ENCODE assay signal across 10 cellular contexts in the genomic region with DNA sequence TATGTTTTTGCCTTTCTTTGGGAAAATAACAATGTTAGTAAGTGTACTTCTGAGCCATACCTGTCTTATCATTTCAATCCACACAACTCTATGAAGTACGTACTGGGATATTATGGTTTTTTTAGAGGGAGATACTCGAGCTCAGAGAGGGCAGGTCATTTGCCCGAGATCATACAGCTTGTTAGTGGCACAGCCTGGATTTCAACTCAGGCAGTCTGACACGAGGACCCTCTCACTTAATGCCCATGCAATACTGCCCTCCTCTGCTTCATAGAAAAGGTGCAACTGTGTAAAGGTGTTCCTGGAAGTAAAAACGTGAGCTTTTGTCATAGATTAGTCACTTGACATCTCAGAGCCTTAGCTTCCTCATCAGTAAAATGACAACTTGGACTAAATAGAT.
DNase-seq lines count a peak whose midpoint lies in the region; ATAC-seq and TF ChIP-seq lines count a peak whose summit lies in the region.
"Had no signal": no experiment of that assay in that cellular context is flagged by ENCODE, and none has a peak within 500 bp of the region (broad histone marks: within the 10 kb centered on the region; RNA-seq: fewer than 3 reads in every experiment).

No MANE protein-coding gene starts in this region.

- H3F3A ChIP-seq in DOHH2 (ENCODE audit: control insufficient read depth, insufficient read depth) = no peaks in the 10 kb centered on the region

- H4K20me1 ChIP-seq in DOHH2 (ENCODE audit: control insufficient read depth, insufficient read depth, low read depth, low read length) (no peaks in the 10 kb centered on the region), OCI-LY7 (ENCODE audit: insufficient read depth, low read length) (no peaks in the 10 kb centered on the region)

- no peak overlapping the region for H3K4me3 ChIP-seq in DOHH2 (ENCODE audit: low read length)
- no peak overlapping the region for H3K4me3 ChIP-seq in OCI-LY7 (ENCODE audit: low read depth, low read length, poor library complexity, severe bottlenecking)
- H3K4me3 ChIP-seq in fibroblast of mammary gland (ENCODE audit: control insufficient read depth, low read depth, low read length) = no peak overlapping the region
- no peak overlapping the region for H3K4me3 ChIP-seq in MG63
- H3K4me3 ChIP-seq: lower lobe of right lung, SK-N-MC had no signal

- H3K9me3 ChIP-seq in DOHH2 (ENCODE audit: control insufficient read depth, insufficient read depth, low read length) (no peaks in the 10 kb centered on the region), OCI-LY7 (ENCODE audit: low read length) (no peaks in the 10 kb centered on the region), MG63 (no peaks in the 10 kb centered on the region)
- H3K9me3 ChIP-seq: lower lobe of right lung had no signal

- peak overlapping the region; percentile 39 for H3K4me3 Mint-ChIP-seq in stimulated activated memory B cell treated with anti-CD40 and anti-IgM and Interleukin-4, amounts not matched to agents 10 μg/mL and 1 μg/mL and 100 μg/mL, for 72 hours

- H3K27ac ChIP-seq in DOHH2 (ENCODE audit: low read depth, low read length) (no peak overlapping the region), OCI-LY7 (ENCODE audit: low read depth, low read length, poor library complexity, severe bottlenecking) (no peak overlapping the region)
- H3K27ac ChIP-seq: lower lobe of right lung, SK-N-MC had no signal

- ATAC-seq in HG03469 (IDR thresholded peaks at IDR 0.05; ENCODE audit: unreplicated experiment) = peak; percentile 39
- peak; percentile 72 for ATAC-seq in stimulated activated memory B cell treated with anti-CD40 and anti-IgM and Interleukin-4, amounts not matched to agents 10 μg/mL and 1 μg/mL and 100 μg/mL, for 72 hours
- ATAC-seq in GM19324 (IDR thresholded peaks at IDR 0.05; ENCODE audit: low FRiP score, unreplicated experiment) = no peak

- H3K27me3 ChIP-seq in DOHH2 (ENCODE audit: control insufficient read depth, low read length) = peaks cover 40% of the 10 kb centered on the region
- peaks cover 17% of the 10 kb centered on the region for H3K27me3 ChIP-seq in MG63

- no peaks in the 10 kb centered on the region for H3K9me2 ChIP-seq in DOHH2 (replicated peaks; ENCODE audit: control insufficient read depth, low read length)
- no peaks in the 10 kb centered on the region for H3K9me2 ChIP-seq in OCI-LY7 (ENCODE audit: insufficient read depth, low read length)

- no TSS peak for BruUV-seq in OCI-LY7 (replicated peaks; lab: Mats Ljungman, UMichigan)

- H2AFZ ChIP-seq in OCI-LY7 (ENCODE audit: low read length) = peak overlapping the region; percentile 17; the same call in 1 of the 2 replicates

- H3K27ac Mint-ChIP-seq in stimulated activated memory B cell treated with anti-CD40 and anti-IgM and Interleukin-4, amounts not matched to agents 10 μg/mL and 1 μg/mL and 100 μg/mL, for 72 hours = peak overlapping the region; percentile 20

- POLR2A ChIA-PET in OCI-LY7 (lab: Charles Lee) = interaction anchor here (0.6 to 2.6 kb wide), 9 partner anchors 10 to 231 kb away, joined by 3 to 13 read pairs (median 6); no protein-coding TSS in a partner anchor

- TF ChIP-seq CTCF in DOHH2 (IDR thresholded peaks at IDR 0.05; ENCODE audit: low read depth, low read length, poor library complexity, severe bottlenecking) (peak; percentile 75), OCI-LY7 (conservative IDR thresholded peaks at IDR 0.05; ENCODE audit: low read length) (peak; percentile 86), fibroblast of mammary gland (conservative IDR thresholded peaks at IDR 0.05; ENCODE audit: control insufficient read depth, insufficient read depth, low read depth, low read length) (peak; percentile 22)

- no peaks in the 10 kb centered on the region for H3K36me3 ChIP-seq in DOHH2 (ENCODE audit: control insufficient read depth, low read length)
- H3K36me3 ChIP-seq in OCI-LY7 (ENCODE audit: insufficient read depth, low read length) = no peaks in the 10 kb centered on the region
- no peaks in the 10 kb centered on the region for H3K36me3 ChIP-seq in MG63
- H3K36me3 ChIP-seq: lower lobe of right lung had no signal

- H3K4me1 Mint-ChIP-seq in stimulated activated memory B cell treated with anti-CD40 and anti-IgM and Interleukin-4, amounts not matched to agents 10 μg/mL and 1 μg/mL and 100 μg/mL, for 72 hours = peaks cover 39% of the 10 kb centered on the region

- intact Hi-C loops in OCI-LY7 (cut with micrococcal nuclease; ENCODE audit: unreplicated experiment) = loop anchor here (1.0 to 5.0 kb wide), 11 partner anchors 44 to 728 kb away; partner anchors contain the start of gene PLXNC1

- H3K4me2 ChIP-seq in DOHH2 (ENCODE audit: low read length) = peak overlapping the region; percentile 15; the same call in 1 of the 2 replicates
- H3K4me2 ChIP-seq in OCI-LY7 (ENCODE audit: low read length) = peak overlapping the region; percentile 24

- H3K36me3 Mint-ChIP-seq in stimulated activated memory B cell treated with anti-CD40 and anti-IgM and Interleukin-4, amounts not matched to agents 10 μg/mL and 1 μg/mL and 100 μg/mL, for 72 hours = peaks cover 9% of the 10 kb centered on the region

- DNase-seq in GM19240 (ENCODE audit: insufficient read length, low spot score) = peak; percentile 55
- peak; percentile 87 for DNase-seq in OCI-LY7 (ENCODE audit: low spot score)
- peak; percentile 19 for DNase-seq in fibroblast of mammary gland (ENCODE audit: low read depth)
- DNase-seq in MG63 = no peak
- DNase-seq: lower lobe of right lung had no signal

- H3K9me3 Mint-ChIP-seq in stimulated activated memory B cell treated with anti-CD40 and anti-IgM and Interleukin-4, amounts not matched to agents 10 μg/mL and 1 μg/mL and 100 μg/mL, for 72 hours = no peaks in the 10 kb centered on the region

- peaks cover 42% of the 10 kb centered on the region for H3K27me3 Mint-ChIP-seq in stimulated activated memory B cell treated with anti-CD40 and anti-IgM and Interleukin-4, amounts not matched to agents 10 μg/mL and 1 μg/mL and 100 μg/mL, for 72 hours

- no peaks in the 10 kb centered on the region for H3K79me2 ChIP-seq in DOHH2 (ENCODE audit: control insufficient read depth, low read length)
- no peaks in the 10 kb centered on the region for H3K79me2 ChIP-seq in OCI-LY7 (ENCODE audit: insufficient read depth, low read depth, low read length)

- H3K4me1 ChIP-seq in DOHH2 (ENCODE audit: control insufficient read depth, low read length) (peaks cover 25% of the 10 kb centered on the region), OCI-LY7 (ENCODE audit: insufficient read depth, low read length, poor library complexity, severe bottlenecking) (peaks cover 38% of the 10 kb centered on the region)

- CTCF ChIA-PET in OCI-LY7 (lab: Charles Lee; ENCODE audit: unreplicated experiment) = interaction anchor here (0.8 to 5.1 kb wide), 9 partner anchors 20 to 313 kb away, joined by 3 to 30 read pairs (median 4); no protein-coding TSS in a partner anchor

Comparison
In these comparisons a context has a peak if more than half of its experiments do, and no peak if none do; other contexts are left out.
1. CTCF ChIP-seq: peak in every context shown above with its lines; median percentile 86 in OCI-LY7; 75 in DOHH2; 22 in fibroblast of mammary gland.